Comparison of ENCODE assay signal across 10 cellular contexts in genomic region chr17:77693776-77694175, GRCh38.
"Had no signal": no experiment of that assay in that cellular context is flagged by ENCODE, and none has a peak within 500 bp of the region (broad histone marks: within the 10 kb centered on the region; RNA-seq: fewer than 3 reads in every experiment).

No MANE protein-coding gene starts in this region.

- H3K4me3 Mint-ChIP-seq: natural killer cell treated with Interleukin-12 subunit alpha and Interleukin-12 subunit beta and Interleukin-15 and Interleukin-18, amount 100 ng/mL, for 72 hours had no signal

- H3K36me3 Mint-ChIP-seq: natural killer cell treated with Interleukin-12 subunit alpha and Interleukin-12 subunit beta and Interleukin-15 and Interleukin-18, amount 100 ng/mL, for 72 hours had no signal

- H3K27ac Mint-ChIP-seq: natural killer cell treated with Interleukin-12 subunit alpha and Interleukin-12 subunit beta and Interleukin-15 and Interleukin-18, amount 100 ng/mL, for 72 hours had no signal

- ATAC-seq: natural killer cell treated with Interleukin-12 subunit alpha and Interleukin-12 subunit beta and Interleukin-15 and Interleukin-18, amount 100 ng/mL, for 72 hours had no signal

- DNase-seq: activated CD4-positive, alpha-beta T cell treated with anti-CD3 and anti-CD28 coated beads for 1 hour; activated CD4-positive, alpha-beta T cell treated with anti-CD3 and anti-CD28 coated beads, Interleukin-2, amount 50 U/mL, for 4 hours; activated naive CD4-positive, alpha-beta T cell; erythroblast; hypothalamus; mesendoderm; stimulated activated CD4-positive, alpha-beta T cell treated with anti-CD3 and anti-CD28 coated beads, Interleukin-1b, Interleukin-23, amount 100 ng/mL, for 48 hours; stomach; testis had no signal

- H3K9me3 Mint-ChIP-seq: natural killer cell treated with Interleukin-12 subunit alpha and Interleukin-12 subunit beta and Interleukin-15 and Interleukin-18, amount 100 ng/mL, for 72 hours had no signal
